ENCODE assay signal across 8 cellular contexts in genomic region chr17:57407287-57408063, GRCh38.
DNase-seq lines count a peak whose midpoint lies in the region; ATAC-seq and TF ChIP-seq lines count a peak whose summit lies in the region.

No MANE protein-coding gene starts in this region.

- DNase-seq in right cardiac atrium: no peak
- DNase-seq in left cardiac atrium: no peak
- peak; percentile 37 for DNase-seq in SK-MEL-5 (ENCODE audit: low read depth, low spot score)
- no peak for DNase-seq in lung (ENCODE audit: low spot score)
- no peak for DNase-seq in NAMALWA (ENCODE audit: low spot score)

- intact Hi-C loops in right cardiac atrium (cut with DNase I): no loop called here
- intact Hi-C loops in left cardiac atrium (cut with DNase I): no loop called here

- ATAC-seq in right cardiac atrium: peak; percentile 36 to 37
- ATAC-seq in left cardiac atrium: no peak
- peak; percentile 66 for ATAC-seq in lung (ENCODE audit: insufficient read depth, low FRiP score)
- ATAC-seq in HG02938 (IDR thresholded peaks at IDR 0.05; ENCODE audit: unreplicated experiment): no peak
- ATAC-seq in GM19463 (IDR thresholded peaks at IDR 0.05; ENCODE audit: unreplicated experiment): no peak
- no peak for ATAC-seq in HG02870 (IDR thresholded peaks at IDR 0.05; ENCODE audit: unreplicated experiment)

- H3K9me3 ChIP-seq in right cardiac atrium (ENCODE audit: control insufficient read depth, low read length) (no peaks in the 10 kb centered on the region), lung (ENCODE audit: control insufficient read depth in 2 of 2, insufficient read depth in 1 of 2, low read length in 1 of 2) (no peaks in the 10 kb centered on the region)

- in situ Hi-C loops in SK-MEL-5 (cut with HindIII; ENCODE audit: low pct_unique_long_range_greater_than_20kb, low sequenced_read_pairs): loop anchor here (10.0 kb wide), 1 partner anchor 183 kb away; no protein-coding TSS in a partner anchor

- peaks cover 13% of the 10 kb centered on the region for H3K4me1 ChIP-seq in right cardiac atrium (ENCODE audit: control insufficient read depth, insufficient read depth, low read length)
- H3K4me1 ChIP-seq in lung (ENCODE audit: control insufficient read depth in 2 of 2, insufficient read depth in 2 of 2, low read length in 2 of 2): peaks cover 3 to 24% of the 10 kb centered on the region in 2 donors

- H3K27ac ChIP-seq in right cardiac atrium (ENCODE audit: low read length) (no peak overlapping the region), lung (ENCODE audit: low read depth in 1 of 2, low read length in 1 of 2) (peak overlapping the region in 1 of 2 donors; percentile 55)

- no peak overlapping the region for H3K4me3 ChIP-seq in right cardiac atrium (ENCODE audit: low read length)
- no peak overlapping the region for H3K4me3 ChIP-seq in lung

- no peak for TF ChIP-seq CTCF in lung (IDR thresholded peaks at IDR 0.05; ENCODE audit: control extremely low read depth, extremely low read depth)

- 74% methylated on average over 9 of the region's 9 CpGs for WGBS in right cardiac atrium
- 61 to 62% methylated on average over 9 of the region's 9 CpGs for WGBS in lung, 2 donors

- no peaks in the 10 kb centered on the region for H3K27me3 ChIP-seq in right cardiac atrium (ENCODE audit: control insufficient read depth, insufficient read depth)
- no peaks in the 10 kb centered on the region for H3K27me3 ChIP-seq in lung (ENCODE audit: control insufficient read depth, insufficient read depth)

- peaks cover 0 to 4% of the 10 kb centered on the region in 2 donors for H3K36me3 ChIP-seq in lung (ENCODE audit: control insufficient read depth in 2 of 2, insufficient read depth in 2 of 2, low read length in 2 of 2)

Comparison
In these comparisons a context has a peak if more than half of its experiments do, and no peak if none do; other contexts are left out.
1. ATAC-seq: peak in right cardiac atrium (2 of 2) and lung (single experiment); none in left cardiac atrium (0 of 2), HG02938 (single experiment), GM19463 (single experiment) and HG02870 (single experiment).